Comparison of ENCODE assay signal across 11 cellular contexts in the genomic region with DNA sequence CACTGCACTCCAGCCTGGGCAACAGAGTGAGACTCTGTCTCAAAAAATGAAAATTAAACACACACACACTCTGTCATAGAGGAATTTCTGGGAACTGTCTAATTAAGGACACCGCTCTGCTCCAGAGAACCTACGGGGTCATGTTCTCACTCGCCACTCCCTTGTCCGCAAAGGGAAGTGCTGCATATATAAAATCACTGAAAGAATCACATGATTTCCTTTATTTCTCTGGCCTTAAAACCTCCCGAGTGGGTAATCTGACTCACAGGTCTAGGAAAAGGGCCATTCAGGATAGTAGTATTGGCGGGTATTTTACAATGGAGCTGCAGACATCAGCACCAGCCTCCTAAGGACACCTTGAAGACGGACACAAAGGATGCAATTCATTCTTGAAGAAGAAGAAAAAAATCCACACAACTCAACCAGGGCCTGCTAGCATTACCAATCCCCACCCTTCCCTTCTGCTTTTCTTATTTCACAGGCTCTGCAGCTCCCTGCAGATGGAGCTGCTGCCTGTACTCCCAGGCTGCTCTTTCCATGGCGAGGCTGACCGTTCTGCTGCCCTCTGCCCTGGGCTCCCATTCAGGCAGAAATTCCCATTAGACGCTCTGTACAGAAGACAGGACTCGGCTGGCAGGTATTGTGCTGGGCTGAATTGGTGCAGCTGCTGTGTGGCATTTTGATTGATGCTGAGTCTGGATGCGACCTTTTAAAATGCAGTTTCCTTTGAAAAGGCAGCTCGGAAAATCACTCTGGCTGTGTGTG. TPM values are rescaled to one million over a fixed set of nuclear protein-coding genes. Genes with fewer than 3 reads are reported as not detected.
DNase-seq lines count a peak whose midpoint lies in the region; ATAC-seq and TF ChIP-seq lines count a peak whose summit lies in the region.
"Had no signal": no experiment of that assay in that cellular context is flagged by ENCODE, and none has a peak within 500 bp of the region (broad histone marks: within the 10 kb centered on the region; RNA-seq: fewer than 3 reads in every experiment).

No MANE protein-coding gene starts in this region.

- no peak for TF ChIP-seq CTCF in PC-3 (conservative IDR thresholded peaks at IDR 0.05; ENCODE audit: low read depth, low read length)

- H3K4me3 Mint-ChIP-seq in T-helper 2 cell treated with Interferon-gamma antibody and Interleukin-4, amounts not matched to agents 5 μg/mL and 100 μg/mL, for 36 hours: no peak overlapping the region

- no peaks in the 10 kb centered on the region for H3K9me3 Mint-ChIP-seq in T-helper 2 cell treated with Interferon-gamma antibody and Interleukin-4, amounts not matched to agents 5 μg/mL and 100 μg/mL, for 36 hours

- H3K9ac ChIP-seq in PC-3 (ENCODE audit: low read length): no peak overlapping the region
- H3K9ac ChIP-seq: BLaER1 had no signal

- peaks cover 1% of the 10 kb centered on the region for H3K4me1 Mint-ChIP-seq in T-helper 2 cell treated with Interferon-gamma antibody and Interleukin-4, amounts not matched to agents 5 μg/mL and 100 μg/mL, for 36 hours (ENCODE audit: low read depth)

- in situ Hi-C loops in HAP-1 (cut with MboI; ENCODE audit: low sequenced_read_pairs): no loop called here

- no peaks in the 10 kb centered on the region for H3F3A ChIP-seq in PC-3 (ENCODE audit: low read length, unreplicated experiment)

- no peaks in the 10 kb centered on the region for H3K36me3 Mint-ChIP-seq in T-helper 2 cell treated with Interferon-gamma antibody and Interleukin-4, amounts not matched to agents 5 μg/mL and 100 μg/mL, for 36 hours (ENCODE audit: low read depth)

- H3K27ac ChIP-seq in PC-3 (ENCODE audit: low read length) (no peak overlapping the region), ectodermal cell (ENCODE audit: insufficient read depth, low read depth, low read length, poor library complexity, severe bottlenecking) (peak overlapping the region; percentile 55)
- H3K27ac ChIP-seq: BLaER1, SJSA1 had no signal

- intact Hi-C loops in PC-3 (cut with micrococcal nuclease): loop anchor here (5.0 kb wide), 1 partner anchor 176 kb away; no protein-coding TSS in a partner anchor

- ATAC-seq in PC-3 (peak; percentile 54), GM21423 (IDR thresholded peaks at IDR 0.05; ENCODE audit: unreplicated experiment) (no peak)

- no peaks in the 10 kb centered on the region for H3K79me2 ChIP-seq in PC-3 (ENCODE audit: low read length)

- CTCF ChIA-PET in PC-3 (lab: Charles Lee): interaction anchor here (0.6 kb wide), 1 partner anchor 277 kb away, joined by 3 read pairs; no protein-coding TSS in a partner anchor

- H3K4me1 ChIP-seq in PC-3 (ENCODE audit: insufficient read depth, low read length): no peaks in the 10 kb centered on the region
- no peaks in the 10 kb centered on the region for H3K4me1 ChIP-seq in ectodermal cell (ENCODE audit: control insufficient read depth, insufficient read depth, low read length)
- H3K4me1 ChIP-seq in HAP-1: no peaks in the 10 kb centered on the region
- H3K4me1 ChIP-seq: SJSA1 had no signal

- no peaks in the 10 kb centered on the region for H4K20me1 ChIP-seq in PC-3 (ENCODE audit: low read length)
- H4K20me1 ChIP-seq: BLaER1 had no signal

- BruUV-seq in PC-3 (replicated peaks; lab: Mats Ljungman, UMichigan): no TSS peak

- 70 to 71% methylated on average over 13 of the region's 13 CpGs for WGBS in ectodermal cell, 2 experiments

- H3K4me3 ChIP-seq in PC-3 (ENCODE audit: low read length) (no peak overlapping the region), ectodermal cell (ENCODE audit: insufficient read depth, low read depth, low read length) (no peak overlapping the region), HAP-1 (no peak overlapping the region)
- H3K4me3 ChIP-seq: BLaER1, SJSA1 had no signal

- H3K9me2 ChIP-seq in PC-3 (replicated peaks; ENCODE audit: low read length): no peaks in the 10 kb centered on the region

- H3K36me3 ChIP-seq in PC-3 (ENCODE audit: low read depth, low read length) (no peaks in the 10 kb centered on the region), ectodermal cell (ENCODE audit: control insufficient read depth, insufficient read depth, low read length) (no peaks in the 10 kb centered on the region), HAP-1 (replicated peaks) (no peaks in the 10 kb centered on the region)
- H3K36me3 ChIP-seq: BLaER1, SJSA1 had no signal

- H3K9me3 ChIP-seq in PC-3 (ENCODE audit: low read length): no peaks in the 10 kb centered on the region
- no peaks in the 10 kb centered on the region for H3K9me3 ChIP-seq in ectodermal cell (ENCODE audit: control insufficient read depth, low read length)
- H3K9me3 ChIP-seq in HAP-1: no peaks in the 10 kb centered on the region
- H3K9me3 ChIP-seq: BLaER1, SJSA1 had no signal

- H3K27me3 Mint-ChIP-seq in T-helper 2 cell treated with Interferon-gamma antibody and Interleukin-4, amounts not matched to agents 5 μg/mL and 100 μg/mL, for 36 hours (ENCODE audit: low read depth): peaks cover 26% of the 10 kb centered on the region

- POLR2A ChIA-PET in PC-3 (lab: Charles Lee; ENCODE audit: unreplicated experiment): no interaction called here

- no peak overlapping the region for H2AFZ ChIP-seq in PC-3 (ENCODE audit: low read length)

- H3K4me2 ChIP-seq in PC-3 (ENCODE audit: low read length): no peak overlapping the region
- H3K4me2 ChIP-seq: BLaER1 had no signal

- H3K27me3 ChIP-seq in PC-3 (ENCODE audit: low read length): peaks cover 82% of the 10 kb centered on the region
- H3K27me3 ChIP-seq in ectodermal cell (ENCODE audit: control insufficient read depth, insufficient read depth, low read length, poor library complexity, severe bottlenecking): no peaks in the 10 kb centered on the region
- peaks cover 21% of the 10 kb centered on the region for H3K27me3 ChIP-seq in HAP-1 (ENCODE audit: low read depth)
- H3K27me3 ChIP-seq: BLaER1, SJSA1 had no signal

- no peak overlapping the region for H3K27ac Mint-ChIP-seq in T-helper 2 cell treated with Interferon-gamma antibody and Interleukin-4, amounts not matched to agents 5 μg/mL and 100 μg/mL, for 36 hours

- DNase-seq in CD1c-positive myeloid dendritic cell (ENCODE audit: extremely low spot score) (peak; percentile 19), PC-3 (no peak), midbrain (lab: John Stamatoyannopoulos, UW) (peak; percentile 65), HAP-1 (ENCODE audit: low spot score in 2 of 2) (no peak)
- no peak for DNase-seq in activated effector memory CD4-positive, alpha-beta T cell treated with Interleukin-2 at 50 U/mL for 16 hours
- no peak for DNase-seq in T-helper 2 cell treated with Interferon-gamma antibody and Interleukin-4, amounts not matched to agents 5 μg/mL and 100 μg/mL, for 36 hours (ENCODE audit: low spot score)
- DNase-seq: cortex of kidney had no signal

RNA-seq across cellular contexts. Expression of a gene that starts 53.3 kb away (rescaled TPM):
- total RNA-seq in PC-3 (2014; rRNA removed): 7.5 and 12.4 TPM in 2 replicates
- 2.7 TPM for polyA plus RNA-seq in ectodermal cell (2013, experiment 1 of 4)
- polyA plus RNA-seq in ectodermal cell (2013, experiment 2 of 4): 3.6 TPM
- 5.2 TPM for polyA plus RNA-seq in ectodermal cell (2013, experiment 3 of 4)
- polyA plus RNA-seq in ectodermal cell (2013, experiment 4 of 4): 5.8 TPM

Comparison
In these comparisons a context has a peak if more than half of its experiments do, and no peak if none do; other contexts are left out.
1. DNase-seq: peak in CD1c-positive myeloid dendritic cell (single experiment) and midbrain (single experiment); none in PC-3 (single experiment), activated effector memory CD4-positive, alpha-beta T cell treated with Interleukin-2 at 50 U/mL for 16 hours (single experiment), T-helper 2 cell treated with Interferon-gamma antibody and Interleukin-4, amounts not matched to agents 5 μg/mL and 100 μg/mL, for 36 hours (single experiment) and HAP-1 (0 of 2).